10 cellular contexts compared by ENCODE assay signal in the genomic region with DNA sequence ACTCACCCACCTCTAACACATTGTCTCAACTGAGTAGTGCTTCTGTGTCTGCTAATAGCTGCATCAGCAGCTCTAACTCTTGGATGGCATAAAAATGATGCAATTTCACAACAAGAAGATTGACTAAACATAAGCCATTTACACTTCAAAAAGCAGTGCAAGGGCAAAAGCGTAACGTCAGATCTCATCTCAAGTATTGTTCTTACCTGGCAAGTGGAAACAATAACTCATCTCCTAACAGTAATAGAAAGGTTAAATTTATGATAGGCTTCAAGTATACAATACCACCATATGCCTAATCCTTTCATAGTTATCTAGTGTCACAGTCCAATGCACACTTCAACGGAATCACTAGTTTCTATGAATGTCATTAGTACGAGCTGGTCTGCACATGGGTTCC. TPM values are rescaled to one million over a fixed set of nuclear protein-coding genes. Genes with fewer than 3 reads are reported as not detected.
A peak's percentile ranks its signal among the peaks of the same experiment; 100 is the strongest.
DNase-seq lines count a peak whose midpoint lies in the region; ATAC-seq and TF ChIP-seq lines count a peak whose summit lies in the region.
"Had no signal": no experiment of that assay in that cellular context is flagged by ENCODE, and none has a peak within 500 bp of the region (broad histone marks: within the 10 kb centered on the region; RNA-seq: fewer than 3 reads in every experiment).

No MANE protein-coding gene starts in this region.

- H3K36me3 ChIP-seq in MM.1S (replicated peaks; ENCODE audit: insufficient read depth, low read length) = no peaks in the 10 kb centered on the region
- H3K36me3 ChIP-seq: sigmoid colon, transverse colon had no signal

- peak; percentile 83 for ATAC-seq in activated CD4-positive, alpha-beta T cell treated with anti-CD3 and anti-CD28 coated beads for 36 hours
- ATAC-seq in GM21825 (IDR thresholded peaks at IDR 0.05; ENCODE audit: unreplicated experiment) = peak; percentile 41
- no peak for ATAC-seq in naive thymus-derived CD8-positive, alpha-beta T cell
- no peak for ATAC-seq in left colon

- H3K4me1 Mint-ChIP-seq in activated CD4-positive, alpha-beta T cell treated with anti-CD3 and anti-CD28 coated beads for 36 hours = peaks cover 87% of the 10 kb centered on the region
- H3K4me1 Mint-ChIP-seq in naive thymus-derived CD8-positive, alpha-beta T cell = peaks cover 38 to 87% (median 77%) of the 10 kb centered on the region in 4 donors

- no peak overlapping the region for H3K4me3 ChIP-seq in MM.1S (ENCODE audit: low read length)
- H3K4me3 ChIP-seq: sigmoid colon, transverse colon had no signal

- no peaks in the 10 kb centered on the region for H3K27me3 ChIP-seq in MM.1S (replicated peaks; ENCODE audit: insufficient read depth, low read length)
- H3K27me3 ChIP-seq: sigmoid colon, transverse colon had no signal

- no peak overlapping the region for H3K4me2 ChIP-seq in MM.1S (ENCODE audit: low read depth, low read length)

- no peak overlapping the region for H2AFZ ChIP-seq in MM.1S (ENCODE audit: low read length)

- no peaks in the 10 kb centered on the region for H3F3A ChIP-seq in MM.1S (ENCODE audit: insufficient read depth, low read length)

- POLR2A ChIA-PET in activated CD4-positive, alpha-beta T cell treated with anti-CD3 and anti-CD28 coated beads for 36 hours (lab: Charles Lee) = interaction anchor here (0.9 to 2.2 kb wide), 3 partner anchors 9 to 16 kb away, joined by 4 to 16 read pairs (median 10); partner anchors contain the start of gene TPK1
- POLR2A ChIA-PET in naive thymus-derived CD8-positive, alpha-beta T cell (lab: Charles Lee) = interaction anchor here (0.6 to 11.2 kb wide), 4 partner anchors 9 to 74 kb away, joined by 4 to 307 read pairs (median 6); partner anchors contain the start of gene TPK1

- H3K4me3 Mint-ChIP-seq in activated CD4-positive, alpha-beta T cell treated with anti-CD3 and anti-CD28 coated beads for 36 hours = peak overlapping the region; percentile 26
- H3K4me3 Mint-ChIP-seq in naive thymus-derived CD8-positive, alpha-beta T cell = peak overlapping the region in 6 of 10 donors; percentile 1 to 56 (median 14)

- H3K27ac Mint-ChIP-seq in activated CD4-positive, alpha-beta T cell treated with anti-CD3 and anti-CD28 coated beads for 36 hours = peak overlapping the region; percentile 98
- peak overlapping the region in 7 of 10 donors; percentile 21 to 93 (median 75) for H3K27ac Mint-ChIP-seq in naive thymus-derived CD8-positive, alpha-beta T cell

- H3K79me2 ChIP-seq in MM.1S (ENCODE audit: low read length) = no peaks in the 10 kb centered on the region

- peaks cover 28% of the 10 kb centered on the region for H3K36me3 Mint-ChIP-seq in activated CD4-positive, alpha-beta T cell treated with anti-CD3 and anti-CD28 coated beads for 36 hours (ENCODE audit: low read depth)
- H3K36me3 Mint-ChIP-seq in naive thymus-derived CD8-positive, alpha-beta T cell = peaks cover 0 to 13% (median 0%) of the 10 kb centered on the region in 3 donors

- no peaks in the 10 kb centered on the region for H3K27me3 Mint-ChIP-seq in activated CD4-positive, alpha-beta T cell treated with anti-CD3 and anti-CD28 coated beads for 36 hours
- no peaks in the 10 kb centered on the region for H3K27me3 Mint-ChIP-seq in naive thymus-derived CD8-positive, alpha-beta T cell

- H4K20me1 ChIP-seq in MM.1S (ENCODE audit: insufficient read depth, low read length) = no peaks in the 10 kb centered on the region

- intact Hi-C loops in activated CD4-positive, alpha-beta T cell treated with anti-CD3 and anti-CD28 coated beads for 36 hours (cut with DNase I, micrococcal nuclease) = loop anchor here (1.0 kb wide), 3 partner anchors 9 to 14 kb away; no protein-coding TSS in a partner anchor
- intact Hi-C loops in left colon (cut with DNase I, micrococcal nuclease) = no loop called here

- no peaks in the 10 kb centered on the region for H3K9me3 ChIP-seq in MM.1S (replicated peaks; ENCODE audit: insufficient read depth, low read length)
- H3K9me3 ChIP-seq: sigmoid colon, transverse colon had no signal

- TF ChIP-seq CTCF in MM.1S (IDR thresholded peaks at IDR 0.05; ENCODE audit: low read length) = no peak

- no peak overlapping the region for H3K9ac ChIP-seq in MM.1S (ENCODE audit: low read length)

- CTCF ChIA-PET in activated CD4-positive, alpha-beta T cell treated with anti-CD3 and anti-CD28 coated beads for 36 hours (lab: Charles Lee) = interaction anchor here (0.8 to 3.1 kb wide), 5 partner anchors 9 to 83 kb away, joined by 3 to 17 read pairs (median 9); no protein-coding TSS in a partner anchor

- H3K4me1 ChIP-seq in MM.1S (ENCODE audit: low read length) = peaks cover 33% of the 10 kb centered on the region

- no peaks in the 10 kb centered on the region for H3K9me3 Mint-ChIP-seq in activated CD4-positive, alpha-beta T cell treated with anti-CD3 and anti-CD28 coated beads for 36 hours (ENCODE audit: low read depth)
- peaks cover 0 to 8% (median 0%) of the 10 kb centered on the region in 9 donors for H3K9me3 Mint-ChIP-seq in naive thymus-derived CD8-positive, alpha-beta T cell

- no peak overlapping the region; the same call in 1 of the 2 replicates for H3K27ac ChIP-seq in MM.1S (ENCODE audit: low read length)
- H3K27ac ChIP-seq: sigmoid colon, transverse colon had no signal

- DNase-seq in activated CD4-positive, alpha-beta T cell treated with anti-CD3 and anti-CD28 coated beads for 36 hours = peak; percentile 40
- no peak for DNase-seq in activated CD4-positive, alpha-beta T cell treated with anti-CD3 and anti-CD28 coated beads for 48 hours
- DNase-seq in MM.1S (peak; percentile 24), NCI-H446 (lab: John Stamatoyannopoulos, UW) (no peak), RPMI8226 (no peak), left colon (no peak)
- DNase-seq in naive thymus-derived CD8-positive, alpha-beta T cell = no peak
- DNase-seq: sigmoid colon, transverse colon had no signal

- no peaks in the 10 kb centered on the region for H3K9me2 ChIP-seq in MM.1S (replicated peaks; ENCODE audit: insufficient read depth, low read length)

RNA-seq across cellular contexts. Expression of gene TPK1, which starts 14.8 kb away (rescaled TPM):
- total RNA-seq in activated CD4-positive, alpha-beta T cell treated with anti-CD3 and anti-CD28 coated beads for 36 hours = 10 to 100 TPM; 16.5 to 16.6 TPM
- total RNA-seq in naive thymus-derived CD8-positive, alpha-beta T cell = 10 to 100 TPM; 32.2 to 32.6 TPM
- 10 to 100 TPM; 26.1 to 26.6 (median 26.2) TPM for polyA plus RNA-seq in naive thymus-derived CD8-positive, alpha-beta T cell
- 10 to 100 TPM; 12.3 to 25.5 TPM for total RNA-seq in left colon

Comparison
In these comparisons a context has a peak if more than half of its experiments do, and no peak if none do; other contexts are left out.
1. DNase-seq: peak in activated CD4-positive, alpha-beta T cell treated with anti-CD3 and anti-CD28 coated beads for 36 hours (single experiment) and MM.1S (single experiment); none in activated CD4-positive, alpha-beta T cell treated with anti-CD3 and anti-CD28 coated beads for 48 hours (single experiment), naive thymus-derived CD8-positive, alpha-beta T cell (0 of 10), NCI-H446 (0 of 2), RPMI8226 (single experiment) and left colon (0 of 2).
2. ATAC-seq: peak in activated CD4-positive, alpha-beta T cell treated with anti-CD3 and anti-CD28 coated beads for 36 hours (single experiment) and GM21825 (single experiment); none in naive thymus-derived CD8-positive, alpha-beta T cell (0 of 2) and left colon (single experiment).
3. intact Hi-C loops: an anchor here in activated CD4-positive, alpha-beta T cell treated with anti-CD3 and anti-CD28 coated beads for 36 hours (1.0 kb wide); none called in left colon.